Comparison of ENCODE assay signal across 19 cellular contexts in the genomic region with DNA sequence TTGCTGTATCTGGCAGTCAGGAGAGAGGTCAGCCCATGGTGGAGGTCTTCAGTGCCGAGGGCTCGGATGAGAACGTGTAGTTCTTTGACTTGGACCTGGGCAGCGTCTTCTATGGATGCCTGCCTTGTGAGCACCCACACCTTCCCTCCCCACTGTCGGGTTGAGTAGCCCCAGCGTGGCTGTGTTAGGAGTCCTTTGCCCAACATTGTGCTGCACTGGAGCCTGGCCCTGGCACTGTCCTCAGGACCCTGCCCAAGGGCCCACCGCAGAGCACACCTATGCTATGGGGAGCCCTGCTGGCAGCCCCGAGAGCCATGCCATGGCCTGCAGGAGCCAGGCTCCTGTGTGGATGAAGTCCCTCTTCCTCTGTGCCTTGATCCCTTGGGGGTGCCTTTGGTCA. TPM values are rescaled to one million over a fixed set of nuclear protein-coding genes. Genes with fewer than 3 reads are reported as not detected.
DNase-seq lines count a peak whose midpoint lies in the region; ATAC-seq and TF ChIP-seq lines count a peak whose summit lies in the region.
"Had no signal": no experiment of that assay in that cellular context is flagged by ENCODE, and none has a peak within 500 bp of the region (broad histone marks: within the 10 kb centered on the region; RNA-seq: fewer than 3 reads in every experiment).

No MANE protein-coding gene starts in this region.

- H3K27ac Mint-ChIP-seq in activated CD4-positive, alpha-beta T cell treated with anti-CD3 and anti-CD28 coated beads, Interleukin-2, amount 10 ng/mL, durations not matched to agents 24 days and 14 days = peak overlapping the region; percentile 42
- peak overlapping the region in 3 of 5 experiments; percentile 18 to 62 (median 18) for H3K27ac Mint-ChIP-seq in brain
- peak overlapping the region; percentile 72 for H3K27ac Mint-ChIP-seq in osteocyte (ENCODE audit: unreplicated experiment)
- H3K27ac Mint-ChIP-seq: dendritic cell treated with granulocyte-macrophage colony-stimulating factor and Interleukin-4, amounts not matched to agents 40 ng/mL and 50 ng/mL, for 4 days had no signal

- H3K36me3 Mint-ChIP-seq in activated CD4-positive, alpha-beta T cell treated with anti-CD3 and anti-CD28 coated beads, Interleukin-2, amount 10 ng/mL, durations not matched to agents 24 days and 14 days (ENCODE audit: low read depth) = peaks cover 25% of the 10 kb centered on the region
- H3K36me3 Mint-ChIP-seq in brain = peaks cover 26% of the 10 kb centered on the region
- peaks cover 5% of the 10 kb centered on the region for H3K36me3 Mint-ChIP-seq in osteocyte (ENCODE audit: unreplicated experiment)

- peaks cover 35% of the 10 kb centered on the region for H3K36me3 ChIP-seq in RWPE2 (ENCODE audit: low read depth)

- H3K27me3 ChIP-seq in RWPE2 (ENCODE audit: insufficient read depth, poor library complexity, severe bottlenecking) = no peaks in the 10 kb centered on the region
- H3K27me3 ChIP-seq: tibial nerve had no signal

- H3K4me3 Mint-ChIP-seq in activated CD4-positive, alpha-beta T cell treated with anti-CD3 and anti-CD28 coated beads, Interleukin-2, amount 10 ng/mL, durations not matched to agents 24 days and 14 days = no peak overlapping the region
- H3K4me3 Mint-ChIP-seq in brain = no peak overlapping the region
- H3K4me3 Mint-ChIP-seq in osteocyte (ENCODE audit: unreplicated experiment) = no peak overlapping the region
- H3K4me3 Mint-ChIP-seq: dendritic cell treated with granulocyte-macrophage colony-stimulating factor and Interleukin-4, amounts not matched to agents 40 ng/mL and 50 ng/mL, for 4 days had no signal

- H3K27ac ChIP-seq in RWPE2 (ENCODE audit: poor library complexity, severe bottlenecking) = peak overlapping the region; percentile 41
- H3K27ac ChIP-seq: tibial nerve had no signal

- H3K4me1 ChIP-seq in RWPE2 (ENCODE audit: insufficient read depth, poor library complexity, severe bottlenecking) = peaks cover 35% of the 10 kb centered on the region

- DNase-seq in activated CD4-positive, alpha-beta T cell treated with anti-CD3 and anti-CD28 coated beads, Interleukin-2, amount 10 ng/mL, durations not matched to agents 24 days and 14 days = no peak
- no peak for DNase-seq in activated CD4-positive, alpha-beta T cell treated with anti-CD3 and anti-CD28 coated beads, Interleukin-2, amount 50 U/mL, for 48 hours
- DNase-seq in RWPE2 (ENCODE audit: low spot score) (no peak), osteocyte (ENCODE audit: extremely low spot score, unreplicated experiment) (no peak), NCI-H1436 (lab: John Stamatoyannopoulos, UW) (no peak), NCI-H82 treated with DMSO at 0.1 percent for 48 hours (lab: John Stamatoyannopoulos, UW; ENCODE audit: unreplicated experiment) (no peak)
- DNase-seq: activated CD8-positive, alpha-beta memory T cell treated with anti-CD3 and anti-CD28 coated beads for 24 hours; activated gamma-delta T cell treated with Interleukin-2 at 50 U/mL for 16 hours; HCEC 1CT; NCI-H1417; NCI-H2171 treated with DMSO at 0.1 percent for 48 hours had no signal

- peaks cover 29% of the 10 kb centered on the region for H3K4me1 Mint-ChIP-seq in activated CD4-positive, alpha-beta T cell treated with anti-CD3 and anti-CD28 coated beads, Interleukin-2, amount 10 ng/mL, durations not matched to agents 24 days and 14 days
- peaks cover 9% of the 10 kb centered on the region for H3K4me1 Mint-ChIP-seq in brain
- H3K4me1 Mint-ChIP-seq in osteocyte (ENCODE audit: unreplicated experiment) = peaks cover 38% of the 10 kb centered on the region

- H3K9me3 ChIP-seq in RWPE2 (ENCODE audit: severe bottlenecking) = no peaks in the 10 kb centered on the region
- H3K9me3 ChIP-seq: tibial nerve had no signal

- intact Hi-C loops in activated CD4-positive, alpha-beta T cell treated with anti-CD3 and anti-CD28 coated beads, Interleukin-2, amount 10 ng/mL, durations not matched to agents 24 days and 14 days (cut with micrococcal nuclease) = loop anchor here (5.0 kb wide), 1 partner anchor 37 kb away; no protein-coding TSS in a partner anchor

- no peaks in the 10 kb centered on the region for H3K9me3 Mint-ChIP-seq in activated CD4-positive, alpha-beta T cell treated with anti-CD3 and anti-CD28 coated beads, Interleukin-2, amount 10 ng/mL, durations not matched to agents 24 days and 14 days
- H3K9me3 Mint-ChIP-seq in brain (no peaks in the 10 kb centered on the region), osteocyte (ENCODE audit: unreplicated experiment) (no peaks in the 10 kb centered on the region)
- H3K9me3 Mint-ChIP-seq: dendritic cell treated with granulocyte-macrophage colony-stimulating factor and Interleukin-4, amounts not matched to agents 40 ng/mL and 50 ng/mL, for 4 days had no signal

- ATAC-seq in RWPE2 (ENCODE audit: low read depth) = no peak
- ATAC-seq in HG03095 (IDR thresholded peaks at IDR 0.05; ENCODE audit: unreplicated experiment) = no peak
- ATAC-seq: Panc1 had no signal

- H3K4me3 ChIP-seq in RWPE2 (ENCODE audit: severe bottlenecking) = no peak overlapping the region
- H3K4me3 ChIP-seq: SK-N-MC, tibial nerve had no signal

- TF ChIP-seq CTCF in RWPE2 (IDR thresholded peaks at IDR 0.05; ENCODE audit: poor library complexity, severe bottlenecking) (no peak), brain (conservative IDR thresholded peaks at IDR 0.05) (no peak), osteocyte (IDR thresholded peaks at IDR 0.05) (no peak)

- H3K27me3 Mint-ChIP-seq in activated CD4-positive, alpha-beta T cell treated with anti-CD3 and anti-CD28 coated beads, Interleukin-2, amount 10 ng/mL, durations not matched to agents 24 days and 14 days = no peaks in the 10 kb centered on the region
- H3K27me3 Mint-ChIP-seq in brain = peaks cover 3% of the 10 kb centered on the region
- no peaks in the 10 kb centered on the region for H3K27me3 Mint-ChIP-seq in osteocyte (ENCODE audit: unreplicated experiment)

RNA-seq across cellular contexts. Expression of a gene that starts 26.7 kb away (rescaled TPM):
- total RNA-seq in activated CD4-positive, alpha-beta T cell treated with anti-CD3 and anti-CD28 coated beads, Interleukin-2, amount 10 ng/mL, durations not matched to agents 24 days and 14 days = 16.4 and 17.0 TPM in 2 replicates
- 50.1 TPM for polyA plus RNA-seq in brain (ENCODE audit: insufficient read depth, low read depth, low replicate concordance)
- 57.0 and 58.8 TPM in 2 replicates for total RNA-seq in osteocyte

RNA-seq across cellular contexts. Expression of a gene that starts 40.6 kb away (rescaled TPM):
- 102 and 105 TPM in 2 replicates for total RNA-seq in activated CD4-positive, alpha-beta T cell treated with anti-CD3 and anti-CD28 coated beads, Interleukin-2, amount 10 ng/mL, durations not matched to agents 24 days and 14 days
- 43.9 TPM for polyA plus RNA-seq in brain (ENCODE audit: insufficient read depth, low read depth, low replicate concordance)
- total RNA-seq in osteocyte = 70.0 and 77.2 TPM in 2 replicates

RNA-seq across cellular contexts. Expression of a gene that starts 43.6 kb away (rescaled TPM):
- not detected in 2 replicates for total RNA-seq in activated CD4-positive, alpha-beta T cell treated with anti-CD3 and anti-CD28 coated beads, Interleukin-2, amount 10 ng/mL, durations not matched to agents 24 days and 14 days
- 0.27 TPM for polyA plus RNA-seq in brain (ENCODE audit: insufficient read depth, low read depth, low replicate concordance)
- not detected in 2 replicates for total RNA-seq in osteocyte
- total RNA-seq: Daoy, epithelial cell of proximal tubule had no signal

Comparison
In these comparisons a context has a peak if more than half of its experiments do, and no peak if none do; other contexts are left out.
1. H3K27ac Mint-ChIP-seq: peak in every context shown above with its lines; median percentile 72 in osteocyte; 42 in activated CD4-positive, alpha-beta T cell treated with anti-CD3 and anti-CD28 coated beads, Interleukin-2, amount 10 ng/mL, durations not matched to agents 24 days and 14 days; 18 in brain.